Comparison of ENCODE assay signal across 8 cellular contexts in the genomic region with DNA sequence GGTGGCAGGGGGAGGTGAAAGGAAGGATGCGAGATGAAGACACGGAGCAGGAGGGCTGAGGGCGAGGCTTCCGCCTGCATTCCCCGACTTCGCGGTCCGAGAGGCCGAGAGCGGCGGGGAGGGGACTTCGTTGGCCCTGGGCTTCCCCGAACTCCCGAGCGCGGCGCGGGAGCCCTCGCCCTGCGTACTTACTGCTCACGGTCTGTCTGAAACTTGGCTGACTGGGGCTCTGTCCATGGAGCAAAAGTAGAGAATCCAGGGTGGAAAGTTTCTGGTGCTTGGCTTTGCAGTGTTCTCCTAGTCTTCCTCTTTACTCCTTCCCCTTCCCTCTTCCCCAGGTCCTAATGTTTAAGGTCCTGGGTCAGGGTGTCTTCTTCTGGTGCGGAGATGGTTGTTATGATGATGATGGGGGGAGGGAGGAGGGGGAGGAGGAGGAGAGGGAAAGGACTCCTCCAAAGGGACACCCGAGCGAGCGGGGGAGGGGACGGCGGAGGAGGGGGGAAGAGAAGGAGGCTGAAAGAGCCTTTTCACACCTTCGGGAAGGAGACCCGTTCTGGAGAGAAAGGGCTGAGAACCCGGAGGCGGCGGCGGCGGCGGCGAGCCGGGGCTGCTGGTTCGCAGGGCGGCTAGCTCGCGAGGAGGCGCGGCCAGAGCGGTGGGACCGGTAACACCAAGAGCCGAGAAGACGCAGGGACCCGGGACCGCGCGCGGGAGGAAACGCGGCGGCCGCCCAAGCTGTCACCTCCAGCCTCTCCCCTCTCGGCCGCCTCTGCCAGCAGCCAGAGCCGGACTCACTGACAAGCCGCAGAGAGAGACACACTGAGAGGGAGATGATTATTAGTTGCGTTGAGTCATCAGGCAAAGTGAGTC. TPM values are rescaled to one million over a fixed set of nuclear protein-coding genes. Genes with fewer than 3 reads are reported as not detected.
DNase-seq lines count a peak whose midpoint lies in the region; ATAC-seq and TF ChIP-seq lines count a peak whose summit lies in the region.

Gene SATB2, minus strand, starts transcription at position 793 of the 870 bp plus-strand sequence. CDS start 1,902 bp downstream, outside the sequence.

- TF ChIP-seq POLR2A in right lobe of liver (IDR thresholded peaks at IDR 0.05) (no peak), testis (IDR thresholded peaks at IDR 0.05) (no peak)

- peaks cover 81 to 100% (median 99%) of the 10 kb centered on the region in 11 experiments for H3K27me3 ChIP-seq in BLaER1 treated with 17β-estradiol and CSF1 and Interleukin-3, amounts not matched to agents 10 nM and 100 nM
- H3K27me3 ChIP-seq in OCI-LY1 (ENCODE audit: insufficient read depth, low read length) (no peaks in the 10 kb centered on the region), mammary epithelial cell (ENCODE audit: insufficient read depth, low read length) (peaks cover 27% of the 10 kb centered on the region), right lobe of liver (peaks cover 9 to 25% of the 10 kb centered on the region in 2 donors), testis (peaks cover 3% of the 10 kb centered on the region)

- no peak within 1 kb of the TSS for H2AFZ ChIP-seq in OCI-LY1 (ENCODE audit: low read length)
- H2AFZ ChIP-seq in mammary epithelial cell (ENCODE audit: low read depth, low read length), result peak within 1 kb of the TSS; percentile 98

- H3K9ac ChIP-seq in BLaER1 treated with 17β-estradiol and CSF1 and Interleukin-3, amounts not matched to agents 10 nM and 100 nM, result peak within 1 kb of the TSS; percentile 59 to 86 (median 76); a peak in 21 of 22 replicates
- H3K9ac ChIP-seq in OCI-LY1 (ENCODE audit: low read length), result peak within 1 kb of the TSS; percentile 82
- peak within 1 kb of the TSS; percentile 1 for H3K9ac ChIP-seq in mammary epithelial cell (ENCODE audit: insufficient read depth, low read length)

- peaks cover 0 to 8% (median 0%) of the 10 kb centered on the region in 11 experiments; a peak in 6 of 22 replicates for H3K9me3 ChIP-seq in BLaER1 treated with 17β-estradiol and CSF1 and Interleukin-3, amounts not matched to agents 10 nM and 100 nM (replicated peaks in 1 of 11)
- H3K9me3 ChIP-seq in OCI-LY1 (ENCODE audit: low read length) (no peaks in the 10 kb centered on the region), mammary epithelial cell (replicated peaks; ENCODE audit: insufficient read depth, low read length) (no peaks in the 10 kb centered on the region), right lobe of liver (no peaks in the 10 kb centered on the region), testis (no peaks in the 10 kb centered on the region)

- CTCF ChIA-PET in mammary epithelial cell (lab: Charles Lee; ENCODE audit: low non-redundant PET), result no interaction called here

- TSS peak; percentile 22 for BruUV-seq in mammary epithelial cell (replicated peaks; lab: Mats Ljungman, UMichigan)

- H3K4me2 ChIP-seq in BLaER1 treated with 17β-estradiol and CSF1 and Interleukin-3, amounts not matched to agents 10 nM and 100 nM, result peak within 1 kb of the TSS; percentile 88 to 99 (median 97)
- peak within 1 kb of the TSS; percentile 84 for H3K4me2 ChIP-seq in OCI-LY1 (ENCODE audit: low read length)
- peak within 1 kb of the TSS; percentile 90 for H3K4me2 ChIP-seq in mammary epithelial cell (ENCODE audit: insufficient read depth, low read depth, low read length)

- WGBS in mammary epithelial cell (ENCODE audit: low coverage, missing lambda C conversion rate), result 3% methylated on average over 13 of the region's 61 CpGs
- 2% methylated on average over 40 of the region's 61 CpGs for WGBS in right lobe of liver (ENCODE audit: insufficient coverage, low coverage, low lambda C conversion rate, missing lambda C conversion rate)
- 1% methylated on average over 37 to 61 of the region's 61 CpGs for WGBS in testis, 2 donors

- peaks cover 10 to 40% (median 26%) of the 10 kb centered on the region in 10 experiments; a peak in 19 of 20 replicates for H3K4me1 ChIP-seq in BLaER1 treated with 17β-estradiol and CSF1 and Interleukin-3, amounts not matched to agents 10 nM and 100 nM
- peaks cover 38% of the 10 kb centered on the region for H3K4me1 ChIP-seq in OCI-LY1 (ENCODE audit: insufficient read depth, low read length, severe bottlenecking)
- H3K4me1 ChIP-seq in mammary epithelial cell (ENCODE audit: insufficient read depth, low read length), result peaks cover 19% of the 10 kb centered on the region
- peaks cover 0 to 23% (median 8%) of the 10 kb centered on the region in 4 donors for H3K4me1 ChIP-seq in right lobe of liver
- peaks cover 5% of the 10 kb centered on the region for H3K4me1 ChIP-seq in testis

- no peak for TF ChIP-seq CTCF in GM20000 (IDR thresholded peaks at IDR 0.05; ENCODE audit: extremely low read depth, missing control alignments)
- no peak for TF ChIP-seq CTCF in OCI-LY1 (IDR thresholded peaks at IDR 0.05; ENCODE audit: low read length)
- no peak for TF ChIP-seq CTCF in mammary epithelial cell (conservative IDR thresholded peaks at IDR 0.05 in 1 of 2, IDR thresholded peaks at IDR 0.05 in 1 of 2; ENCODE audit: extremely low read depth in 1 of 2, insufficient read depth in 1 of 2, low read depth in 1 of 2, low read length in 2 of 2)
- TF ChIP-seq CTCF in right lobe of liver (IDR thresholded peaks at IDR 0.05), result no peak
- no peak for TF ChIP-seq CTCF in testis (IDR thresholded peaks at IDR 0.05)

- H3K27ac ChIP-seq in BLaER1 treated with 17β-estradiol and CSF1 and Interleukin-3, amounts not matched to agents 10 nM and 100 nM, result peak within 1 kb of the TSS in 5 of 11 experiments; percentile 2 to 73 (median 70); a peak in 8 of 22 replicates
- H3K27ac ChIP-seq in OCI-LY1 (ENCODE audit: low read depth, low read length, poor library complexity, severe bottlenecking), result peak within 1 kb of the TSS; percentile 84
- H3K27ac ChIP-seq in mammary epithelial cell (ENCODE audit: insufficient read depth, low read depth, low read length), result no peak within 1 kb of the TSS
- peak within 1 kb of the TSS; percentile 33 to 52 (median 47) for H3K27ac ChIP-seq in right lobe of liver
- H3K27ac ChIP-seq in testis, result peak within 1 kb of the TSS; percentile 73 to 74

- peaks cover 0 to 73% (median 52%) of the 10 kb centered on the region in 11 experiments; a peak in 18 of 22 replicates for H4K20me1 ChIP-seq in BLaER1 treated with 17β-estradiol and CSF1 and Interleukin-3, amounts not matched to agents 10 nM and 100 nM
- H4K20me1 ChIP-seq in OCI-LY1 (ENCODE audit: insufficient read depth, low read length) (no peaks in the 10 kb centered on the region), mammary epithelial cell (ENCODE audit: insufficient read depth, low read length) (no peaks in the 10 kb centered on the region)

- H3K9me2 ChIP-seq in OCI-LY1 (ENCODE audit: low read depth, low read length), result no peaks in the 10 kb centered on the region

- H3K79me2 ChIP-seq in OCI-LY1 (ENCODE audit: insufficient read depth, low read length) (peaks cover 29% of the 10 kb centered on the region), mammary epithelial cell (ENCODE audit: insufficient read depth, low read length) (no peaks in the 10 kb centered on the region)

- DNase-seq in GM20000 (ENCODE audit: low spot score) (peak; percentile 59), mammary epithelial cell (peak; percentile 79), right lobe of liver (peak in 1 of 3 donors; percentile 47), testis (no peak), GM19240 (ENCODE audit: insufficient read length, low spot score) (no peak)

- intact Hi-C loops in mammary epithelial cell (cut with micrococcal nuclease), result loop anchor here (2.0 to 5.0 kb wide), 3 partner anchors 53 to 1010 kb away; no protein-coding TSS in a partner anchor
- intact Hi-C loops in right lobe of liver (cut with DNase I), result no loop called here
- intact Hi-C loops in testis (cut with DNase I; ENCODE audit: low total_unique reads), result no loop called here

- H3K4me3 ChIP-seq in BLaER1 treated with 17β-estradiol and CSF1 and Interleukin-3, amounts not matched to agents 10 nM and 100 nM, result peak within 1 kb of the TSS; percentile 63 to 82 (median 76)
- H3K4me3 ChIP-seq in OCI-LY1 (ENCODE audit: low read depth, low read length, poor library complexity, severe bottlenecking), result peak within 1 kb of the TSS; percentile 81
- H3K4me3 ChIP-seq in mammary epithelial cell (replicated peaks in 1 of 3; ENCODE audit: insufficient read depth in 1 of 3, low read depth in 2 of 3, low read length in 3 of 3), result peak within 1 kb of the TSS; percentile 62 to 87 (median 78)
- peak within 1 kb of the TSS; percentile 70 to 93 (median 75) for H3K4me3 ChIP-seq in right lobe of liver
- peak within 1 kb of the TSS; percentile 70 to 83 for H3K4me3 ChIP-seq in testis

- in situ Hi-C loops in mammary epithelial cell (cut with MboI; ENCODE audit: low sequenced_read_pairs in 2 of 2), result no loop called here

- ATAC-seq in right lobe of liver (peak in 1 of 4 donors; percentile 3), HG03025 (IDR thresholded peaks at IDR 0.05; ENCODE audit: low FRiP score, unreplicated experiment) (no peak)

- H3F3A ChIP-seq in OCI-LY1 (ENCODE audit: insufficient read depth, low read length), result no peaks in the 10 kb centered on the region; the same call in 1 of the 2 replicates

- dilution Hi-C loops in mammary epithelial cell (cut with HindIII; ENCODE audit: low sequenced_read_pairs), result no loop called here

- no peaks in the 10 kb centered on the region for H3K36me3 ChIP-seq in BLaER1 treated with 17β-estradiol and CSF1 and Interleukin-3, amounts not matched to agents 10 nM and 100 nM
- H3K36me3 ChIP-seq in OCI-LY1 (ENCODE audit: insufficient read depth, low read length) (no peaks in the 10 kb centered on the region), mammary epithelial cell (ENCODE audit: insufficient read depth, low read length) (no peaks in the 10 kb centered on the region), right lobe of liver (no peaks in the 10 kb centered on the region), testis (ENCODE audit: low read depth, missing control alignments) (no peaks in the 10 kb centered on the region)

RNA-seq across cellular contexts. Expression of gene SATB2, which starts in this region (rescaled TPM):
- total RNA-seq in mammary epithelial cell (10 to 100 TPM in 1 of 2 donors, 1 to 10 TPM in 1; 7.5 to 13.7 TPM), right lobe of liver (1 to 10 TPM; 3.3 to 8.5 (median 6.0) TPM), testis (10 to 100 TPM; 14.1 to 15.1 TPM)
- polyA plus RNA-seq in mammary epithelial cell (1.1 TPM), testis (ENCODE audit: insufficient read depth, low read depth, low replicate concordance) (5.1 TPM)
- polyA minus RNA-seq in mammary epithelial cell, result 1.8 TPM

Comparison
In these comparisons a context has a peak if more than half of its experiments do, and no peak if none do; other contexts are left out.
1. H3K9ac ChIP-seq: peak in every context shown above with its lines; median percentile 82 in OCI-LY1; 76 in BLaER1 treated with 17β-estradiol and CSF1 and Interleukin-3, amounts not matched to agents 10 nM and 100 nM; 1 in mammary epithelial cell.
2. DNase-seq: peak in GM20000 (single experiment) and mammary epithelial cell (single experiment); none in testis (single experiment) and GM19240 (single experiment).
3. Peak in every context shown above with its lines, with median percentiles within 50 percentile points of each other: H3K4me2 ChIP-seq and H3K4me3 ChIP-seq.